In the genomic region with DNA sequence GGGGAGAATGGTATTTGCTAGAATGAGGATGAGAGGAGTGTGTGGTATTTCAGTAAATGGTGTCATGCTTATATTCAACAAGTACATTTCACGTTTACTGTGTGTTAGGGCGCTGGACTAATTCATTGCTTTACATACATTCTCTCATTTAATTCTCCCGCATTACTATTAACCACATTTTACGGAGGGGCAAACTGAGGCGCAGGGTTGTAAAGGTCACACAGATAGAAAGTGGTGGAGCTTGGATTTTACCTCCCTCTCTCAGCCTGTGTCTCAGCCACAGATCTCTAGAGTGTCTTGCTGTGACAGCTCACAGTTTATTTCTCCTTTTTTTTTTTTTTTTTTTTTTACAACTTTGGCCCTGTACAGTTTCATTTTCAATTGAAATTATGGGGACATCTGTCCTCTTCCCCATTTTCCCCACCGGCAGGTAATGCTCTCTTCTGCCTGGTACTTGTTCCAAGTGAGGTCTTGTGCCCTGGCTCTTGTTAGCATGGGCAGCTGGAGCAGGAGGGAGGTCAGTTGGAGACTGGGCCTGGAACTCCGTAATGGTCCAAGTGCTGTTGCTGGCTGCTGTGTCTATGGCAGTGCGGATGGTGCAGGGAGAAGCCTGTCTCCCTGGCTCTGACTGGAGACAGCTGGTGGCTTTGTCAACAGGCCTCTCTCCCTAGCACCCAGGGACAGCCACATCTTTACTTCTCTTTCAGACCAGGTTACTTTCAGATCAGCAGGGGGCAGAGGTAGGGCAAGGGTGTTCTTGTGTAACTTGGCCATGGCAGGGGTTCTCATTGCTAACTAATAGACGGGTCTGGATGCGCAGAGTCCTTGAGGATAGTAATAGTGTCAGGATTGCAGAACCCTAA, we compare ENCODE assay signal across 8 cellular contexts. TPM values are rescaled to one million over a fixed set of nuclear protein-coding genes. Genes with fewer than 3 reads are reported as not detected.
A peak's percentile ranks its signal among the peaks of the same experiment; 100 is the strongest.
DNase-seq lines count a peak whose midpoint lies in the region; ATAC-seq and TF ChIP-seq lines count a peak whose summit lies in the region.

No MANE protein-coding gene starts in this region.

- no peak overlapping the region for H3K27ac Mint-ChIP-seq in activated CD4-positive, alpha-beta memory T cell treated with anti-CD3 and anti-CD28 coated beads, Interleukin-2, amount 10 ng/mL, durations not matched to agents 7 days and 5 days
- H3K27ac Mint-ChIP-seq in glutamatergic neuron (ENCODE audit: unreplicated experiment) (peak overlapping the region; percentile 70), osteocyte (ENCODE audit: unreplicated experiment) (peak overlapping the region; percentile 73)

- no peak for DNase-seq in GM12864 (ENCODE audit: low read depth)
- peak; percentile 69 for DNase-seq in Karpas-422
- no peak for DNase-seq in activated CD4-positive, alpha-beta memory T cell treated with anti-CD3 and anti-CD28 coated beads, Interleukin-2, amount 10 ng/mL, durations not matched to agents 7 days and 5 days
- DNase-seq in glutamatergic neuron: no peak
- no peak for DNase-seq in osteocyte (ENCODE audit: extremely low spot score, unreplicated experiment)

- CTCF ChIA-PET in activated CD4-positive, alpha-beta memory T cell treated with anti-CD3 and anti-CD28 coated beads, Interleukin-2, amount 10 ng/mL, durations not matched to agents 7 days and 5 days (lab: Charles Lee): interaction anchor here (0.7 kb wide), 2 partner anchors 52 to 167 kb away, joined by 4 to 5 read pairs; no protein-coding TSS in a partner anchor

- peaks cover 8% of the 10 kb centered on the region for H3K4me1 Mint-ChIP-seq in activated CD4-positive, alpha-beta memory T cell treated with anti-CD3 and anti-CD28 coated beads, Interleukin-2, amount 10 ng/mL, durations not matched to agents 7 days and 5 days
- peaks cover 60% of the 10 kb centered on the region for H3K4me1 Mint-ChIP-seq in glutamatergic neuron (ENCODE audit: low read depth, unreplicated experiment)
- peaks cover 64% of the 10 kb centered on the region for H3K4me1 Mint-ChIP-seq in osteocyte (ENCODE audit: unreplicated experiment)

- POLR2A ChIA-PET in activated CD4-positive, alpha-beta memory T cell treated with anti-CD3 and anti-CD28 coated beads, Interleukin-2, amount 10 ng/mL, durations not matched to agents 7 days and 5 days (lab: Charles Lee): interaction anchor here (0.6 kb wide), 1 partner anchor 37 kb away, joined by 3 read pairs; no protein-coding TSS in a partner anchor

- peaks cover 22% of the 10 kb centered on the region for H3K27me3 Mint-ChIP-seq in activated CD4-positive, alpha-beta memory T cell treated with anti-CD3 and anti-CD28 coated beads, Interleukin-2, amount 10 ng/mL, durations not matched to agents 7 days and 5 days
- peaks cover 20% of the 10 kb centered on the region for H3K27me3 Mint-ChIP-seq in glutamatergic neuron (ENCODE audit: unreplicated experiment)
- H3K27me3 Mint-ChIP-seq in osteocyte (ENCODE audit: unreplicated experiment): no peaks in the 10 kb centered on the region

- H3K9me2 ChIP-seq in Karpas-422 (replicated peaks; ENCODE audit: insufficient read depth, low read length): no peaks in the 10 kb centered on the region

- no peaks in the 10 kb centered on the region for H3K9me3 Mint-ChIP-seq in activated CD4-positive, alpha-beta memory T cell treated with anti-CD3 and anti-CD28 coated beads, Interleukin-2, amount 10 ng/mL, durations not matched to agents 7 days and 5 days
- H3K9me3 Mint-ChIP-seq in glutamatergic neuron (ENCODE audit: unreplicated experiment): peaks cover 19% of the 10 kb centered on the region
- H3K9me3 Mint-ChIP-seq in osteocyte (ENCODE audit: unreplicated experiment): no peaks in the 10 kb centered on the region

- peaks cover 59% of the 10 kb centered on the region for H3K4me1 ChIP-seq in Karpas-422 (ENCODE audit: low read length)

- peak overlapping the region; percentile 79 for H3K9ac ChIP-seq in Karpas-422 (ENCODE audit: low read length)

- peak overlapping the region; percentile 14; the same call in 1 of the 2 replicates for H3K27ac ChIP-seq in Karpas-422 (ENCODE audit: low read length)

- no peaks in the 10 kb centered on the region for H3K27me3 ChIP-seq in Karpas-422 (ENCODE audit: low read length)

- ATAC-seq in HG03196 (IDR thresholded peaks at IDR 0.05; ENCODE audit: unreplicated experiment) (no peak), GM21619 (IDR thresholded peaks at IDR 0.05; ENCODE audit: unreplicated experiment) (no peak), HG03097 (IDR thresholded peaks at IDR 0.05; ENCODE audit: low FRiP score, unreplicated experiment) (no peak)

- H3K9me3 ChIP-seq in Karpas-422 (ENCODE audit: low read length): no peaks in the 10 kb centered on the region

- no peaks in the 10 kb centered on the region for H3K36me3 Mint-ChIP-seq in activated CD4-positive, alpha-beta memory T cell treated with anti-CD3 and anti-CD28 coated beads, Interleukin-2, amount 10 ng/mL, durations not matched to agents 7 days and 5 days (ENCODE audit: low read depth)
- H3K36me3 Mint-ChIP-seq in glutamatergic neuron (ENCODE audit: unreplicated experiment): no peaks in the 10 kb centered on the region
- H3K36me3 Mint-ChIP-seq in osteocyte (ENCODE audit: unreplicated experiment): no peaks in the 10 kb centered on the region

- peak overlapping the region; percentile 82 for H3K4me2 ChIP-seq in Karpas-422 (ENCODE audit: low read depth, low read length, poor library complexity, severe bottlenecking)

- TF ChIP-seq CTCF in GM12864 (IDR thresholded peaks at IDR 0.05; ENCODE audit: low read depth, low read length, missing control alignments) (peak; percentile 24), glutamatergic neuron (IDR thresholded peaks at IDR 0.05; ENCODE audit: partially characterized antibody, unreplicated experiment) (no peak), osteocyte (IDR thresholded peaks at IDR 0.05) (no peak)

- H3K4me3 ChIP-seq in GM12864 (ENCODE audit: low read depth, low read length): peak overlapping the region; percentile 79
- H3K4me3 ChIP-seq in Karpas-422 (ENCODE audit: low read length): peak overlapping the region; percentile 73

- H3K4me3 Mint-ChIP-seq in activated CD4-positive, alpha-beta memory T cell treated with anti-CD3 and anti-CD28 coated beads, Interleukin-2, amount 10 ng/mL, durations not matched to agents 7 days and 5 days: peak overlapping the region; percentile 33
- H3K4me3 Mint-ChIP-seq in glutamatergic neuron (ENCODE audit: unreplicated experiment) (peak overlapping the region; percentile 87), osteocyte (ENCODE audit: unreplicated experiment) (peak overlapping the region; percentile 73)

- no peaks in the 10 kb centered on the region for H3K79me2 ChIP-seq in Karpas-422 (ENCODE audit: low read length)

- H4K20me1 ChIP-seq in Karpas-422 (ENCODE audit: insufficient read depth, low read depth, low read length): no peaks in the 10 kb centered on the region

- H3K36me3 ChIP-seq in Karpas-422 (ENCODE audit: insufficient read depth, low read length): no peaks in the 10 kb centered on the region

- no peak overlapping the region for H2AFZ ChIP-seq in Karpas-422 (ENCODE audit: low read length)

RNA-seq across cellular contexts. Expression of gene NDST1, which starts 20.5 kb away (rescaled TPM):
- 8.4 and 20.9 TPM in 2 replicates for total RNA-seq in Karpas-422 (2014; rRNA removed; shearing (Covaris generic); ENCODE audit: low replicate concordance)
- under 1 TPM; 0.13 to 0.18 TPM for total RNA-seq in activated CD4-positive, alpha-beta memory T cell treated with anti-CD3 and anti-CD28 coated beads, Interleukin-2, amount 10 ng/mL, durations not matched to agents 7 days and 5 days
- total RNA-seq in glutamatergic neuron (ENCODE audit: unreplicated experiment): 160 TPM
- total RNA-seq in osteocyte: 110 and 118 TPM in 2 replicates

RNA-seq across cellular contexts. Expression of gene RPS14, which starts 37.9 kb away (rescaled TPM):
- 3,040 and 3,750 TPM in 2 replicates for total RNA-seq in Karpas-422 (2014; rRNA removed; shearing (Covaris generic); ENCODE audit: low replicate concordance)
- total RNA-seq in activated CD4-positive, alpha-beta memory T cell treated with anti-CD3 and anti-CD28 coated beads, Interleukin-2, amount 10 ng/mL, durations not matched to agents 7 days and 5 days: 1,000 to 10,000 TPM; 2,316 to 2,367 TPM
- total RNA-seq in glutamatergic neuron (ENCODE audit: unreplicated experiment): 1,465 TPM
- total RNA-seq in osteocyte: 1,748 and 1,798 TPM in 2 replicates

Comparison
In these comparisons a context has a peak if more than half of its experiments do, and no peak if none do; other contexts are left out.
1. H3K4me3 Mint-ChIP-seq: peak in every context shown above with its lines; median percentile 87 in glutamatergic neuron; 73 in osteocyte; 33 in activated CD4-positive, alpha-beta memory T cell treated with anti-CD3 and anti-CD28 coated beads, Interleukin-2, amount 10 ng/mL, durations not matched to agents 7 days and 5 days.